Comparison of ENCODE assay signal across 12 cellular contexts in the genomic region with DNA sequence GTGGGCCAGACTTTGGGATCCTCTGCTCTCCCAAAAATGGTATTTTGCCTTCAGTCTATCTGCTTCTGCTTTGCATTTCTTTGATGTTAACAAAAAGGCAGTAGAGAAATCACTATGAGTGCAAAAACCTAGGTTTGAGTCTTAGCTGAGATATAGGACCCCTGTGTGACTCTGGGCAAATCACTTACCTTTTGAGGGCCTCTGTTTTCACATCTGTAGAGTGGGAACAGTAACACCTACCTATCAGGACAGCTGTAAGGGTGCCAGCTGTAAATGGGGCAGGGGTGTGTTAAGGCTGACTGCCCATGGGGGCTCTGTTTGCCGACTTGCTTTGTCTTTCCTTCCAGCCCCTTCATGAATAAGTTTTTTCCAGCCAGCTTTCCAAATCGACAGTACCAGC. TPM values are rescaled to one million over a fixed set of nuclear protein-coding genes. Genes with fewer than 3 reads are reported as not detected.
DNase-seq lines count a peak whose midpoint lies in the region; ATAC-seq and TF ChIP-seq lines count a peak whose summit lies in the region.
"Had no signal": no experiment of that assay in that cellular context is flagged by ENCODE, and none has a peak within 500 bp of the region (broad histone marks: within the 10 kb centered on the region; RNA-seq: fewer than 3 reads in every experiment).

No MANE protein-coding gene starts in this region.

- peaks cover 29% of the 10 kb centered on the region for H3K36me3 ChIP-seq in CD4-positive, CD25-positive, alpha-beta regulatory T cell (ENCODE audit: control insufficient read depth, insufficient read depth, low read length)
- peaks cover 82% of the 10 kb centered on the region for H3K36me3 ChIP-seq in KOPT-K1 (ENCODE audit: insufficient read depth, low read length)
- no peaks in the 10 kb centered on the region for H3K36me3 ChIP-seq in breast epithelium

- DNase-seq in CD4-positive, CD25-positive, alpha-beta regulatory T cell, result no peak
- no peak for DNase-seq in breast epithelium (ENCODE audit: low spot score in 2 of 2)
- no peak for DNase-seq in nephron progenitor cell
- no peak for DNase-seq in GM10248 (ENCODE audit: extremely low spot score)
- DNase-seq in omental fat pad (ENCODE audit: low spot score), result no peak
- DNase-seq in NCI-H526 (lab: John Stamatoyannopoulos, UW), result no peak
- no peak for DNase-seq in activated CD4-positive, CD25-positive, alpha-beta regulatory T cell treated with anti-CD3 and anti-CD28 coated beads, Interleukin-2, amount 50 U/mL, for 72 hours
- DNase-seq: activated effector memory CD4-positive, alpha-beta T cell treated with anti-CD3 and anti-CD28 coated beads, Interleukin-2, amount 50 U/mL, for 16 hours; Kasumi-1; NCI-H1930; NCI-H82 had no signal

- intact Hi-C loops in breast epithelium (cut with DNase I; ENCODE audit: low total_unique reads), result no loop called here

- POLR2A ChIA-PET in GM10248 (lab: Yijun Ruan, JAX), result no interaction called here

- H3K4me1 Mint-ChIP-seq in CD4-positive, CD25-positive, alpha-beta regulatory T cell, result peaks cover 15 to 60% (median 26%) of the 10 kb centered on the region in 4 donors
- peaks cover 26% of the 10 kb centered on the region for H3K4me1 Mint-ChIP-seq in nephron progenitor cell

- H3K36me3 Mint-ChIP-seq in CD4-positive, CD25-positive, alpha-beta regulatory T cell, result peaks cover 13% of the 10 kb centered on the region
- H3K36me3 Mint-ChIP-seq in nephron progenitor cell (ENCODE audit: low read depth), result peaks cover 45% of the 10 kb centered on the region

- no peak overlapping the region for H3K4me3 ChIP-seq in CD4-positive, CD25-positive, alpha-beta regulatory T cell (ENCODE audit: low read depth, low read length)
- H3K4me3 ChIP-seq in breast epithelium, result no peak overlapping the region

- H3K4me3 Mint-ChIP-seq in CD4-positive, CD25-positive, alpha-beta regulatory T cell, result peak overlapping the region in 2 of 4 donors; percentile 33 to 49
- no peak overlapping the region for H3K4me3 Mint-ChIP-seq in nephron progenitor cell

- no peak for TF ChIP-seq POLR2A in breast epithelium (IDR thresholded peaks at IDR 0.05)

- CTCF ChIA-PET in GM10248 (lab: Yijun Ruan, JAX), result interaction anchor here (0.7 to 5.9 kb wide), 6 partner anchors 13 to 68 kb away, joined by 3 to 51 read pairs (median 6); a partner anchor contains a TSS

- TF ChIP-seq CTCF in breast epithelium (IDR thresholded peaks at IDR 0.05), result no peak
- TF ChIP-seq CTCF in nephron progenitor cell (IDR thresholded peaks at IDR 0.05), result no peak
- no peak for TF ChIP-seq CTCF in GM10248 (IDR thresholded peaks at IDR 0.05; ENCODE audit: control extremely low read depth, extremely low read depth, low read depth, missing control alignments)
- TF ChIP-seq CTCF in omental fat pad (IDR thresholded peaks at IDR 0.05), result no peak

- H3K9me3 ChIP-seq in CD4-positive, CD25-positive, alpha-beta regulatory T cell (ENCODE audit: control insufficient read depth in 2 of 2, low read length in 2 of 2), result no peaks in the 10 kb centered on the region
- H3K9me3 ChIP-seq in KOPT-K1 (ENCODE audit: insufficient read depth, low read length, poor library complexity, severe bottlenecking) (no peaks in the 10 kb centered on the region), breast epithelium (no peaks in the 10 kb centered on the region)

- no peaks in the 10 kb centered on the region for H3K27me3 ChIP-seq in CD4-positive, CD25-positive, alpha-beta regulatory T cell (ENCODE audit: control insufficient read depth, insufficient read depth, low read length)
- no peaks in the 10 kb centered on the region for H3K27me3 ChIP-seq in breast epithelium

- no peak for ATAC-seq in CD4-positive, CD25-positive, alpha-beta regulatory T cell (ENCODE audit: low read depth in 2 of 2)
- no peak for ATAC-seq in omental fat pad (ENCODE audit: low FRiP score)

- H3K27me3 Mint-ChIP-seq in CD4-positive, CD25-positive, alpha-beta regulatory T cell, result no peaks in the 10 kb centered on the region
- no peaks in the 10 kb centered on the region for H3K27me3 Mint-ChIP-seq in nephron progenitor cell (ENCODE audit: low read depth, poor library complexity)

- peaks cover 17% of the 10 kb centered on the region for H3K4me1 ChIP-seq in CD4-positive, CD25-positive, alpha-beta regulatory T cell (ENCODE audit: control insufficient read depth, insufficient read depth, low read length, poor library complexity, severe bottlenecking)
- H3K4me1 ChIP-seq in breast epithelium, result no peaks in the 10 kb centered on the region

- peak overlapping the region; percentile 24 to 82 (median 62) for H3K27ac Mint-ChIP-seq in CD4-positive, CD25-positive, alpha-beta regulatory T cell
- H3K27ac Mint-ChIP-seq in nephron progenitor cell, result peak overlapping the region; percentile 76

- no peak overlapping the region for H3K27ac ChIP-seq in CD4-positive, CD25-positive, alpha-beta regulatory T cell (ENCODE audit: insufficient read depth, low read length, poor library complexity, severe bottlenecking)
- H3K27ac ChIP-seq in KOPT-K1 (ENCODE audit: low read depth, low read length, poor library complexity, severe bottlenecking), result peak overlapping the region; percentile 83
- H3K27ac ChIP-seq in breast epithelium, result peak overlapping the region; percentile 29 to 46

- H3K9me3 Mint-ChIP-seq in CD4-positive, CD25-positive, alpha-beta regulatory T cell, result no peaks in the 10 kb centered on the region
- no peaks in the 10 kb centered on the region for H3K9me3 Mint-ChIP-seq in nephron progenitor cell

RNA-seq across cellular contexts. Expression of a gene that starts 30.4 kb away (rescaled TPM):
- 111 TPM for total RNA-seq in CD4-positive, CD25-positive, alpha-beta regulatory T cell
- 100 to 1,000 TPM; 119 to 142 (median 137) TPM for polyA plus RNA-seq in CD4-positive, CD25-positive, alpha-beta regulatory T cell
- total RNA-seq in breast epithelium, result 10 to 100 TPM; 44.2 to 73.7 (median 53.1) TPM
- total RNA-seq in omental fat pad, result 100 to 1,000 TPM in 1 of 4 donors, 10 to 100 TPM in 3; 59.7 to 113 (median 83.4) TPM
